1 cellular context compared by ENCODE assay signal in the genomic region with DNA sequence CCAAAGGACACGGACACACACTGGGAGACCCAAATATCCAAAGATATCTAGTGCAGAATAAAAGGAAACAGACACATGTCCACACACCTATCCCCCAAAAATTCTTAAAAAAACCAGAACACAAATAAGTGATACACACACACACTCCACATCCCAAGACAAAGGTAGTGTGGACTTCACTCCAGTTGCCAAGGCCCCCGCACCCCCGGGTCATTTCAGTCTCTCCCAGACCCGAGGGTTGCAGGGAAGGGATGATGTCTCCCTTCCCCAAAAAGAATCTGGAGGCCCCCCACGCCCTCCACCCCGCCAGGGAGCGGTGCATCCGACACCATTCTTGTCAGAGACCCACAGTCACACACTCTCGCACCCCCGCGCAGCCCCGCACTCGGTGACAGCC.
TF ChIP-seq lines count a peak whose summit lies in the region.

No MANE protein-coding gene starts in this region.

TF ChIP-seq in IMR-90, 13 proteins besides CTCF, POLR2A, EP300 and RAD21 (continued from another document):
- TF ChIP-seq, protein P1, sequence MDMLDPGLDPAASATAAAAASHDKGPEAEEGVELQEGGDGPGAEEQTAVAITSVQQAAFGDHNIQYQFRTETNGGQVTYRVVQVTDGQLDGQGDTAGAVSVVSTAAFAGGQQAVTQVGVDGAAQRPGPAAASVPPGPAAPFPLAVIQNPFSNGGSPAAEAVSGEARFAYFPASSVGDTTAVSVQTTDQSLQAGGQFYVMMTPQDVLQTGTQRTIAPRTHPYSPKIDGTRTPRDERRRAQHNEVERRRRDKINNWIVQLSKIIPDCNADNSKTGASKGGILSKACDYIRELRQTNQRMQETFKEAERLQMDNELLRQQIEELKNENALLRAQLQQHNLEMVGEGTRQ (IDR thresholded peaks at IDR 0.05; ENCODE audit: low read depth, low read length), result no peak
